16 cellular contexts compared by ENCODE assay signal in genomic region chr22:23246982-23247766, GRCh38.
A peak's percentile ranks its signal among the peaks of the same experiment; 100 is the strongest.
DNase-seq lines count a peak whose midpoint lies in the region; ATAC-seq and TF ChIP-seq lines count a peak whose summit lies in the region.
"Had no signal": no experiment of that assay in that cellular context is flagged by ENCODE, and none has a peak within 500 bp of the region (broad histone marks: within the 10 kb centered on the region; RNA-seq: fewer than 3 reads in every experiment).

No MANE protein-coding gene starts in this region.

- no peak for ATAC-seq in HG02763 (IDR thresholded peaks at IDR 0.05; ENCODE audit: unreplicated experiment)
- ATAC-seq: A549 had no signal

- no peak overlapping the region for H3K4me3 Mint-ChIP-seq in activated CD4-positive, alpha-beta T cell treated with anti-CD3 and anti-CD28 coated beads, Interleukin-2, amount 10 ng/mL, durations not matched to agents 24 days and 14 days
- H3K4me3 Mint-ChIP-seq in neural crest cell, result no peak overlapping the region
- H3K4me3 Mint-ChIP-seq: brain had no signal

- TF ChIP-seq CTCF in VCaP (conservative IDR thresholded peaks at IDR 0.05) (no peak), neural crest cell (conservative IDR thresholded peaks at IDR 0.05) (no peak)

- DNase-seq in activated CD4-positive, alpha-beta T cell treated with anti-CD3 and anti-CD28 coated beads, Interleukin-2, amount 10 ng/mL, durations not matched to agents 24 days and 14 days, result no peak
- no peak for DNase-seq in activated CD4-positive, alpha-beta T cell treated with anti-CD3 and anti-CD28 coated beads, Interleukin-2, amount 50 U/mL, for 4 hours
- DNase-seq in NCI-H146 treated with DMSO at 0.1 percent for 48 hours (lab: John Stamatoyannopoulos, UW; ENCODE audit: unreplicated experiment), result peak; percentile 41
- DNase-seq in neural crest cell (ENCODE audit: low read depth, low spot score), result no peak
- DNase-seq in globus pallidus (ENCODE audit: low spot score), result no peak
- no peak for DNase-seq in medulla oblongata (ENCODE audit: extremely low spot score)
- DNase-seq: effector CD8-positive, alpha-beta T cell; midbrain; NCI-H1930; T-helper 1 cell; thyroid gland had no signal

- peak overlapping the region; percentile 51 for H3K27ac ChIP-seq in VCaP
- H3K27ac ChIP-seq: A549 had no signal

- peaks cover 55% of the 10 kb centered on the region for H3K4me1 Mint-ChIP-seq in activated CD4-positive, alpha-beta T cell treated with anti-CD3 and anti-CD28 coated beads, Interleukin-2, amount 10 ng/mL, durations not matched to agents 24 days and 14 days
- H3K4me1 Mint-ChIP-seq in neural crest cell, result peaks cover 68% of the 10 kb centered on the region

- H3K9me3 Mint-ChIP-seq in activated CD4-positive, alpha-beta T cell treated with anti-CD3 and anti-CD28 coated beads, Interleukin-2, amount 10 ng/mL, durations not matched to agents 24 days and 14 days, result no peaks in the 10 kb centered on the region
- no peaks in the 10 kb centered on the region for H3K9me3 Mint-ChIP-seq in neural crest cell
- H3K9me3 Mint-ChIP-seq: activated T-helper 2 cell treated with anti-CD3 and anti-CD28 coated beads, Interferon-gamma antibody, Interleukin-2, Interleukin-4, amounts not matched to agents 10 μg/mL and 5 μg/mL and 100 μg/mL, durations not matched to agents 14 hours and 24 hours and 36 hours; brain had no signal

- intact Hi-C loops in activated CD4-positive, alpha-beta T cell treated with anti-CD3 and anti-CD28 coated beads, Interleukin-2, amount 10 ng/mL, durations not matched to agents 24 days and 14 days (cut with micrococcal nuclease), result no loop called here

- H3K27me3 Mint-ChIP-seq in activated CD4-positive, alpha-beta T cell treated with anti-CD3 and anti-CD28 coated beads, Interleukin-2, amount 10 ng/mL, durations not matched to agents 24 days and 14 days, result no peaks in the 10 kb centered on the region
- H3K27me3 Mint-ChIP-seq in neural crest cell (ENCODE audit: low read depth), result no peaks in the 10 kb centered on the region
- H3K27me3 Mint-ChIP-seq: brain had no signal

- peaks cover 2% of the 10 kb centered on the region for H3K36me3 Mint-ChIP-seq in activated CD4-positive, alpha-beta T cell treated with anti-CD3 and anti-CD28 coated beads, Interleukin-2, amount 10 ng/mL, durations not matched to agents 24 days and 14 days (ENCODE audit: low read depth)
- H3K36me3 Mint-ChIP-seq in neural crest cell (ENCODE audit: low read depth), result no peaks in the 10 kb centered on the region

- peak overlapping the region; percentile 49 for H3K27ac Mint-ChIP-seq in activated CD4-positive, alpha-beta T cell treated with anti-CD3 and anti-CD28 coated beads, Interleukin-2, amount 10 ng/mL, durations not matched to agents 24 days and 14 days
- H3K27ac Mint-ChIP-seq in neural crest cell (ENCODE audit: unreplicated experiment), result peak overlapping the region; percentile 87
- H3K27ac Mint-ChIP-seq: activated T-helper 2 cell treated with anti-CD3 and anti-CD28 coated beads, Interferon-gamma antibody, Interleukin-2, Interleukin-4, amounts not matched to agents 10 μg/mL and 5 μg/mL and 100 μg/mL, durations not matched to agents 14 hours and 24 hours and 36 hours; brain had no signal
